12 cellular contexts compared by ENCODE assay signal in genomic region chr19:7783991-7784421, GRCh38. TPM values are rescaled to one million over a fixed set of nuclear protein-coding genes. Genes with fewer than 3 reads are reported as not detected.
DNase-seq lines count a peak whose midpoint lies in the region; ATAC-seq and TF ChIP-seq lines count a peak whose summit lies in the region.
"Had no signal": no experiment of that assay in that cellular context is flagged by ENCODE, and none has a peak within 500 bp of the region (broad histone marks: within the 10 kb centered on the region; RNA-seq: fewer than 3 reads in every experiment).

No MANE protein-coding gene starts in this region.

- no peak overlapping the region for H3K4me3 Mint-ChIP-seq in Calu3 (ENCODE audit: low read depth, unreplicated experiment)

- no peak for ATAC-seq in GM21825 (IDR thresholded peaks at IDR 0.05; ENCODE audit: unreplicated experiment)
- ATAC-seq in HG03108 (IDR thresholded peaks at IDR 0.05; ENCODE audit: unreplicated experiment), result no peak

- in situ Hi-C loops in brain microvascular endothelial cell (cut with HindIII; ENCODE audit: low pct_ligation_motif_present, low sequenced_read_pairs), result no loop called here

- 16 to 17% methylated on average over 8 of the region's 8 CpGs for WGBS in lower leg skin, 2 donors
- 17 to 25% methylated on average over 8 of the region's 8 CpGs for WGBS in esophagus squamous epithelium, 2 donors

- no peak overlapping the region for H3K4me3 ChIP-seq in brain microvascular endothelial cell (ENCODE audit: low read depth, low read length)
- no peak overlapping the region for H3K4me3 ChIP-seq in lower leg skin (ENCODE audit: low read depth, poor library complexity, severe bottlenecking)
- H3K4me3 ChIP-seq in esophagus squamous epithelium, result no peak overlapping the region
- H3K4me3 ChIP-seq: colonic mucosa had no signal

- CTCF ChIA-PET in Calu3 (lab: Charles Lee), result interaction anchor here (0.7 to 1.0 kb wide), 4 partner anchors 15 to 189 kb away, joined by 3 to 4 read pairs (median 3); partner anchors contain the start of gene TRAPPC5

- intact Hi-C loops in Calu3 (cut with micrococcal nuclease; ENCODE audit: unreplicated experiment), result no loop called here
- intact Hi-C loops in lower leg skin (cut with DNase I; ENCODE audit: low total_unique reads), result no loop called here
- intact Hi-C loops in esophagus squamous epithelium (cut with DNase I), result no loop called here

- peaks cover 9% of the 10 kb centered on the region for H3K4me1 Mint-ChIP-seq in Calu3 (ENCODE audit: low read depth, unreplicated experiment)

- H3K27me3 Mint-ChIP-seq in Calu3 (ENCODE audit: unreplicated experiment), result peaks cover 64% of the 10 kb centered on the region

- H3K36me3 ChIP-seq in brain microvascular endothelial cell (replicated peaks), result no peaks in the 10 kb centered on the region
- H3K36me3 ChIP-seq in esophagus squamous epithelium, result no peaks in the 10 kb centered on the region
- H3K36me3 ChIP-seq: colonic mucosa had no signal

- H3K27me3 ChIP-seq in brain microvascular endothelial cell (replicated peaks) (peaks cover 17% of the 10 kb centered on the region), esophagus squamous epithelium (peaks cover 2 to 96% (median 10%) of the 10 kb centered on the region in 4 donors)

- TF ChIP-seq POLR2A in lower leg skin (IDR thresholded peaks at IDR 0.05) (no peak), esophagus squamous epithelium (IDR thresholded peaks at IDR 0.05) (no peak)

- H3K9me3 Mint-ChIP-seq in Calu3 (ENCODE audit: low read depth, unreplicated experiment), result no peaks in the 10 kb centered on the region

- BruUV-seq in Calu3 (replicated peaks; lab: Mats Ljungman, UMichigan), result no TSS peak

- TF ChIP-seq CTCF in Calu3 (IDR thresholded peaks at IDR 0.05; ENCODE audit: unreplicated experiment) (no peak), brain microvascular endothelial cell (IDR thresholded peaks at IDR 0.05; ENCODE audit: low read depth, low read length, missing control alignments) (no peak), lower leg skin (IDR thresholded peaks at IDR 0.05) (no peak), esophagus squamous epithelium (IDR thresholded peaks at IDR 0.05) (peak in 1 of 6 experiments; percentile 7)

- H3K9me3 ChIP-seq in esophagus squamous epithelium, result peaks cover 0 to 9% (median 0%) of the 10 kb centered on the region in 3 donors
- H3K9me3 ChIP-seq: colonic mucosa had no signal

- H3K4me1 ChIP-seq in esophagus squamous epithelium, result peaks cover 0 to 14% (median 2%) of the 10 kb centered on the region in 3 donors
- H3K4me1 ChIP-seq: colonic mucosa had no signal

- no peak overlapping the region for H3K27ac ChIP-seq in brain microvascular endothelial cell
- no peak overlapping the region for H3K27ac ChIP-seq in esophagus squamous epithelium
- H3K27ac ChIP-seq: colonic mucosa had no signal

- DNase-seq in Calu3 (peak; percentile 50), M059J (ENCODE audit: low read depth) (peak; percentile 44), brain microvascular endothelial cell (peak; percentile 7), lower leg skin (ENCODE audit: low spot score in 2 of 2) (peak; percentile 50 to 76), NCI-H2029 treated with DMSO at 0.1 percent for 48 hours (lab: John Stamatoyannopoulos, UW) (no peak), esophagus squamous epithelium (lab: John Stamatoyannopoulos, UW) (no peak)
- DNase-seq: colonic mucosa, DND-41, NCI-H1105 had no signal

- no peaks in the 10 kb centered on the region for H3K36me3 Mint-ChIP-seq in Calu3 (ENCODE audit: insufficient read depth, unreplicated experiment)

- peak overlapping the region; percentile 8 for H3K27ac Mint-ChIP-seq in Calu3 (ENCODE audit: unreplicated experiment)

RNA-seq across cellular contexts. Expression of gene CLEC4M, which starts 21.0 kb away (rescaled TPM):
- not detected in 2 replicates for total RNA-seq in Calu3 (2022)
- total RNA-seq in M059J (2014; rRNA removed; shearing (Covaris generic)), result not detected in 2 replicates
- total RNA-seq in lower leg skin, result not detected
- total RNA-seq in esophagus squamous epithelium, result not detected
- total RNA-seq: colonic mucosa had no signal

RNA-seq across cellular contexts. Expression of gene CD209, which starts 36.7 kb away (rescaled TPM):
- total RNA-seq in Calu3 (2022), result not detected in 2 replicates
- not detected in 2 replicates for total RNA-seq in M059J (2014; rRNA removed; shearing (Covaris generic))
- total RNA-seq in lower leg skin, result 1 to 10 TPM in 2 of 4 donors, under 1 TPM in 2; 0.55 to 2.1 (median 1.4) TPM
- total RNA-seq in esophagus squamous epithelium, result 1 to 10 TPM in 2 of 4 donors, under 1 TPM in 1, not detected in 1; 0.40 to 4.9 (median 4.0) TPM
- total RNA-seq: pulmonary artery endothelial cell had no signal

RNA-seq across cellular contexts. Expression of gene EVI5L, which starts 46.0 kb away (rescaled TPM):
- total RNA-seq in Calu3 (2022) (12.2 and 12.5 TPM in 2 replicates), lower leg skin (10 to 100 TPM; 16.2 to 23.3 (median 20.0) TPM), esophagus squamous epithelium (10 to 100 TPM in 3 of 4 donors, 1 to 10 TPM in 1; 8.3 to 15.5 (median 11.9) TPM)
- total RNA-seq in M059J (2014; rRNA removed; shearing (Covaris generic)), result 20.7 and 29.2 TPM in 2 replicates

RNA-seq across cellular contexts. Expression of gene CLEC4G, which starts 52.1 kb away (rescaled TPM):
- not detected in 2 replicates for total RNA-seq in Calu3 (2022)
- total RNA-seq in M059J (2014; rRNA removed; shearing (Covaris generic)), result not detected in 2 replicates
- 1 to 10 TPM in 1 of 4 donors, under 1 TPM in 1, not detected in 2; 0.36 to 2.3 TPM for total RNA-seq in lower leg skin
- total RNA-seq in esophagus squamous epithelium, result 1 to 10 TPM in 2 of 4 donors, under 1 TPM in 1, not detected in 1; 0.18 to 3.2 (median 1.1) TPM
- total RNA-seq: pulmonary artery endothelial cell had no signal

Comparison
In these comparisons a context has a peak if more than half of its experiments do, and no peak if none do; other contexts are left out.
1. DNase-seq: peak in Calu3 (single experiment), M059J (single experiment), brain microvascular endothelial cell (single experiment) and lower leg skin (2 of 2); none in NCI-H2029 treated with DMSO at 0.1 percent for 48 hours (single experiment) and esophagus squamous epithelium (single experiment).